ENCODE assay signal across 8 cellular contexts in the genomic region with DNA sequence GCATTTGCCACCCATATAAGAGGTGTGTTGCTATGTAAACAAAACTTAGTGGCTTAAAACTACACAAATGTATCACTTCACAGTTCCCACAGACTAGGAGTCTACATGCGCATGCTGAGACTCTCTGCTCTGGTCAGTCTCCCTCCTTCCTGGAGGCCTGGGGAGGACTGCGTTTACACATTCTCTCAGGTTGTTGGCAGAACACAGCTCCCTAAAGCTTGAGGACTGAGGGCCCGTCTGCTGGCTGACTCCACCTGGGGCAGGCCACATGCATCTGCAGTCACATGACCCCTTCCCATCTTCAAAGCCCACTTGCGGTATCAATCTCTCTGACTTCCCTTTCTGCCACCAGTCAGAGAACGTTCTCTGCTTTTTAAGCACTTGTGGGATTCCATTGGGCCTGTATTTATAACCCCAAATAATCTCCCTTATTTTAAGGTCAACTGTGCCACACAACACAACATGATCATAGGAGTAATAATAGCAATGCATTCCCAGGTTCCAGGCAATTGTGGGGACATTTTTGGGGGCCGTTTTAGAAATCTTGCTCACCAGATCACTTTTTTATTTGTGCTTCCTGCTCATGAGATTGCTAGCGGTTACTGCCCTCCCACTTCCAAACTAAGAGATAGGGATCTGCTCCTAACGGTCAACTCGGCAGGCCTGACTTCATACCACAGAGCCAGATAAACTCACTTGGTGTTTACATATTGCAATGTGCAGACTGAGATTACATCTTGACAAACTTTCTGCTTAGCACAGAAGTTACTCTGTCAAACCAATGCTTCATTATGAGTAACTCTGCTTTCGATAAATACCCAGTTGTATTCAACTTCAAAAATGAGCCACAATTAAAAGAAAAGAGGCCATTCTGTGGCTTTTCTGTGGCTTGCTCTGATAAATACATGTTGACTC.
A peak's percentile ranks its signal among the peaks of the same experiment; 100 is the strongest.
DNase-seq lines count a peak whose midpoint lies in the region; FAIRE-seq lines count a peak whose summit lies in the region.

No MANE protein-coding gene starts in this region.

- peak overlapping the region in 1 of 2 donors; percentile 21 for H3K27ac ChIP-seq in small intestine (ENCODE audit: low read depth in 1 of 2, low read length in 1 of 2)

- DNase-seq in A172 (ENCODE audit: low spot score) (peak; percentile 55), HuH-7 (ENCODE audit: low spot score) (peak; percentile 35), foreskin melanocyte (peak; percentile 86), small intestine (no peak), LoVo (ENCODE audit: low spot score) (no peak), NCI-H1417 treated with DMSO at 0.1 percent for 48 hours (lab: John Stamatoyannopoulos, UW) (no peak)
- DNase-seq in activated CD8-positive, alpha-beta memory T cell treated with anti-CD3 and anti-CD28 coated beads, Interleukin-2, amount 50 U/mL, for 4 hours, result peak; percentile 34
- DNase-seq in stimulated activated CD4-positive, alpha-beta T cell treated with anti-CD3 and anti-CD28 coated beads, Interleukin-15, amount 100 ng/mL, for 1 hour (ENCODE audit: low read depth in 1 of 2, low spot score in 1 of 2), result peak; percentile 9 to 18

- H3K9me3 ChIP-seq in small intestine (ENCODE audit: control insufficient read depth, low read depth), result no peaks in the 10 kb centered on the region

- no peaks in the 10 kb centered on the region for H3K27me3 ChIP-seq in small intestine (ENCODE audit: control insufficient read depth in 2 of 2, insufficient read depth in 2 of 2, low read length in 2 of 2)

- peaks cover 0 to 11% of the 10 kb centered on the region in 2 donors for H3K4me1 ChIP-seq in small intestine (ENCODE audit: control insufficient read depth in 2 of 2, insufficient read depth in 1 of 2, low read depth in 1 of 2, low read length in 1 of 2)

- WGBS in small intestine, 3 donors, result 44 to 66% (median 59%) methylated on average over 10 of the region's 10 CpGs

- no peak for FAIRE-seq in small intestine (lab: Jason Lieb, UNC)

- H3K4me3 ChIP-seq in small intestine (ENCODE audit: low read depth in 1 of 2, low read length in 2 of 2), result no peak overlapping the region

- no peaks in the 10 kb centered on the region for H3K36me3 ChIP-seq in small intestine (ENCODE audit: control insufficient read depth in 2 of 2, insufficient read depth in 2 of 2, low read length in 2 of 2)

Comparison
In these comparisons a context has a peak if more than half of its experiments do, and no peak if none do; other contexts are left out.
1. DNase-seq: peak in A172 (single experiment), HuH-7 (single experiment), activated CD8-positive, alpha-beta memory T cell treated with anti-CD3 and anti-CD28 coated beads, Interleukin-2, amount 50 U/mL, for 4 hours (single experiment), foreskin melanocyte (single experiment) and stimulated activated CD4-positive, alpha-beta T cell treated with anti-CD3 and anti-CD28 coated beads, Interleukin-15, amount 100 ng/mL, for 1 hour (2 of 2); none in small intestine (single experiment), LoVo (single experiment) and NCI-H1417 treated with DMSO at 0.1 percent for 48 hours (single experiment).